In genomic region chr11:65279713-65280459, GRCh38 we compare ENCODE assay signal across 9 cellular contexts. TPM values are rescaled to one million over a fixed set of nuclear protein-coding genes. Genes with fewer than 3 reads are reported as not detected.
DNase-seq lines count a peak whose midpoint lies in the region; ATAC-seq and TF ChIP-seq lines count a peak whose summit lies in the region.
"Had no signal": no experiment of that assay in that cellular context is flagged by ENCODE, and none has a peak within 500 bp of the region (broad histone marks: within the 10 kb centered on the region; RNA-seq: fewer than 3 reads in every experiment).

No MANE protein-coding gene starts in this region.

- peaks cover 35% of the 10 kb centered on the region for H3K4me1 Mint-ChIP-seq in mesothelial cell of epicardium
- H3K4me1 Mint-ChIP-seq in type B pancreatic cell (ENCODE audit: unreplicated experiment) = peaks cover 6% of the 10 kb centered on the region
- H3K4me1 Mint-ChIP-seq: central memory CD8-positive, alpha-beta T cell had no signal

- H3K36me3 ChIP-seq in ACC112 (ENCODE audit: insufficient read depth, low read length) (peaks cover 40% of the 10 kb centered on the region), ascending aorta (peaks cover 13 to 24% of the 10 kb centered on the region in 2 donors)

- H3K4me1 ChIP-seq in ACC112 (ENCODE audit: control insufficient read depth, insufficient read depth, low read length, unreplicated experiment) (peaks cover 52% of the 10 kb centered on the region), ascending aorta (peaks cover 0 to 9% of the 10 kb centered on the region in 2 donors)

- H3K4me3 ChIP-seq in ACC112 (ENCODE audit: low read depth, low read length) (peak overlapping the region; percentile 4; the same call in 1 of the 2 replicates), ascending aorta (no peak overlapping the region)

- intact Hi-C loops in ascending aorta (cut with DNase I) = no loop called here

- no peaks in the 10 kb centered on the region for H3K27me3 ChIP-seq in ACC112 (ENCODE audit: insufficient read depth, low read length)
- no peaks in the 10 kb centered on the region for H3K27me3 ChIP-seq in ascending aorta

- H3K4me3 Mint-ChIP-seq in mesothelial cell of epicardium (no peak overlapping the region), type B pancreatic cell (no peak overlapping the region)
- H3K4me3 Mint-ChIP-seq: central memory CD8-positive, alpha-beta T cell had no signal

- H3K27ac Mint-ChIP-seq in mesothelial cell of epicardium (peak overlapping the region; percentile 84), type B pancreatic cell (peak overlapping the region; percentile 52)

- H3K36me3 Mint-ChIP-seq in mesothelial cell of epicardium (peaks cover 11% of the 10 kb centered on the region), type B pancreatic cell (peaks cover 7% of the 10 kb centered on the region)

- no peak overlapping the region for H2AFZ ChIP-seq in ACC112 (ENCODE audit: low read length, unreplicated experiment)

- no peaks in the 10 kb centered on the region for H3K27me3 Mint-ChIP-seq in mesothelial cell of epicardium (ENCODE audit: low read depth)
- no peaks in the 10 kb centered on the region for H3K27me3 Mint-ChIP-seq in type B pancreatic cell
- H3K27me3 Mint-ChIP-seq: central memory CD8-positive, alpha-beta T cell had no signal

- TF ChIP-seq CTCF in ascending aorta (IDR thresholded peaks at IDR 0.05) (no peak), mesothelial cell of epicardium (IDR thresholded peaks at IDR 0.05; ENCODE audit: unreplicated experiment) (no peak), type B pancreatic cell (conservative IDR thresholded peaks at IDR 0.05) (no peak)

- H3K79me2 ChIP-seq in ACC112 (ENCODE audit: control insufficient read depth, insufficient read depth, low read length, unreplicated experiment) = peaks cover 9% of the 10 kb centered on the region

- DNase-seq in M059J (ENCODE audit: low read depth) = peak; percentile 96
- DNase-seq in ascending aorta (ENCODE audit: low spot score in 2 of 2) = peak in 1 of 2 donors; percentile 87
- no peak for DNase-seq in mesothelial cell of epicardium (ENCODE audit: low spot score in 2 of 2, unreplicated experiment in 2 of 2)
- DNase-seq in type B pancreatic cell (ENCODE audit: extremely low spot score, unreplicated experiment) = no peak
- DNase-seq in SK-N-DZ (ENCODE audit: low spot score) = no peak

- H3K27ac ChIP-seq in ACC112 (ENCODE audit: low read depth, low read length) = peak overlapping the region; percentile 96
- peak overlapping the region; percentile 31 to 57 for H3K27ac ChIP-seq in ascending aorta

- H3K9me3 Mint-ChIP-seq in mesothelial cell of epicardium = no peaks in the 10 kb centered on the region
- H3K9me3 Mint-ChIP-seq in type B pancreatic cell = no peaks in the 10 kb centered on the region
- H3K9me3 Mint-ChIP-seq: central memory CD8-positive, alpha-beta T cell had no signal

- ATAC-seq in GM19395 (IDR thresholded peaks at IDR 0.05; ENCODE audit: unreplicated experiment) (no peak), HG03280 (IDR thresholded peaks at IDR 0.05; ENCODE audit: unreplicated experiment) (no peak)

- H3K9me3 ChIP-seq in ascending aorta = no peaks in the 10 kb centered on the region

RNA-seq across cellular contexts. Expression of gene POLA2, which starts 18.1 kb away (rescaled TPM):
- 47.8 and 62.9 TPM in 2 replicates for total RNA-seq in M059J (2014; rRNA removed; shearing (Covaris generic))
- total RNA-seq in ascending aorta (27.4 TPM), mesothelial cell of epicardium (14.1 to 16.1 TPM (median 14.6 TPM) in 3 replicates), type B pancreatic cell (ENCODE audit: low replicate concordance) (18.4 and 32.4 TPM in 2 replicates)
- 44.0 and 49.9 TPM in 2 replicates for polyA plus RNA-seq in SK-N-DZ (2014; cell fraction: cytosol; rRNA removed)
- 40.0 and 68.8 TPM in 2 replicates for polyA plus RNA-seq in SK-N-DZ (2014; cell fraction: nucleus; rRNA removed)

RNA-seq across cellular contexts. Expression of gene CDC42EP2, which starts 34.8 kb away (rescaled TPM):
- 0.07 and 1.6 TPM in 2 replicates for total RNA-seq in M059J (2014; rRNA removed; shearing (Covaris generic))
- 20.6 TPM for total RNA-seq in ascending aorta
- total RNA-seq in mesothelial cell of epicardium = 10.9 to 12.3 TPM (median 11.7 TPM) in 3 replicates
- total RNA-seq in type B pancreatic cell (ENCODE audit: low replicate concordance) = 9.4 and 12.9 TPM in 2 replicates
- polyA plus RNA-seq in SK-N-DZ (2014; cell fraction: cytosol; rRNA removed) = 0.08 and 0.54 TPM in 2 replicates
- 0.64 and 0.82 TPM in 2 replicates for polyA plus RNA-seq in SK-N-DZ (2014; cell fraction: nucleus; rRNA removed)

RNA-seq across cellular contexts. Expression of gene DPF2, which starts 53.8 kb away (rescaled TPM):
- 31.5 and 43.5 TPM in 2 replicates for total RNA-seq in M059J (2014; rRNA removed; shearing (Covaris generic))
- total RNA-seq in ascending aorta (70.9 TPM), mesothelial cell of epicardium (80.1 to 85.3 TPM (median 81.3 TPM) in 3 replicates), type B pancreatic cell (ENCODE audit: low replicate concordance) (64.7 and 85.5 TPM in 2 replicates)
- 41.3 and 44.7 TPM in 2 replicates for polyA plus RNA-seq in SK-N-DZ (2014; cell fraction: cytosol; rRNA removed)
- polyA plus RNA-seq in SK-N-DZ (2014; cell fraction: nucleus; rRNA removed) = 38.9 and 45.8 TPM in 2 replicates
